Comparison of ENCODE assay signal across 1 cellular context in the genomic region with DNA sequence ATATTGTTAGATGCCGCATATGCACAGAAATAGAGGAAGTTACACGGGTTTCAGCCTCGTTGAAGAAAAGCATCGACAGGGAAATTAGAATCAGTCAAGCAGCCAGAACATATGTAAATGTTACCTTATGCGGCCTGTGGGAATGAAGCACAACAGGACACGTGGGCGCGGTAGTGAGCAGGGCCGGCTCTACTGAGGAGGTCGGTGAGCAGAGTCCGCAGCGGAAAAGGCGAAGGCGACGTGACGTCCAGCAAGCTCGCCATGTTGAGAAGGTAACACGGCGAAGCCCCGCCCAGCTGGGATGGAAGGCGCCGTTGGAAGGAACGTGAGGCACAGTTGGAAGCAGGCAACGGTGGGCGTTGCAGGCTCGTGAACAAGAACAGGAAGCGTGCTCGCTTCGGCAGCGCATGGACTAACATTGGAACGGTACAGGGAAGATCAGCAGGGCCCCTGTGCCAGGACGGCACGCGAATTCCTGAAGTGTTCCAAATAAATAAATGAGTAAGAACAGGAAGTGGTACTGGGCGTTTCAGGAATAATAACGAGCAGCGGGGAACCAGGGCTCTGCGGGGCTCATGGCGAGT.
TF ChIP-seq lines count a peak whose summit lies in the region.

No MANE protein-coding gene starts in this region.

TF ChIP-seq in K562, 482 proteins besides CTCF, POLR2A, EP300 and RAD21 (continued from another document and continues in another):
- TF ChIP-seq, protein P1, sequence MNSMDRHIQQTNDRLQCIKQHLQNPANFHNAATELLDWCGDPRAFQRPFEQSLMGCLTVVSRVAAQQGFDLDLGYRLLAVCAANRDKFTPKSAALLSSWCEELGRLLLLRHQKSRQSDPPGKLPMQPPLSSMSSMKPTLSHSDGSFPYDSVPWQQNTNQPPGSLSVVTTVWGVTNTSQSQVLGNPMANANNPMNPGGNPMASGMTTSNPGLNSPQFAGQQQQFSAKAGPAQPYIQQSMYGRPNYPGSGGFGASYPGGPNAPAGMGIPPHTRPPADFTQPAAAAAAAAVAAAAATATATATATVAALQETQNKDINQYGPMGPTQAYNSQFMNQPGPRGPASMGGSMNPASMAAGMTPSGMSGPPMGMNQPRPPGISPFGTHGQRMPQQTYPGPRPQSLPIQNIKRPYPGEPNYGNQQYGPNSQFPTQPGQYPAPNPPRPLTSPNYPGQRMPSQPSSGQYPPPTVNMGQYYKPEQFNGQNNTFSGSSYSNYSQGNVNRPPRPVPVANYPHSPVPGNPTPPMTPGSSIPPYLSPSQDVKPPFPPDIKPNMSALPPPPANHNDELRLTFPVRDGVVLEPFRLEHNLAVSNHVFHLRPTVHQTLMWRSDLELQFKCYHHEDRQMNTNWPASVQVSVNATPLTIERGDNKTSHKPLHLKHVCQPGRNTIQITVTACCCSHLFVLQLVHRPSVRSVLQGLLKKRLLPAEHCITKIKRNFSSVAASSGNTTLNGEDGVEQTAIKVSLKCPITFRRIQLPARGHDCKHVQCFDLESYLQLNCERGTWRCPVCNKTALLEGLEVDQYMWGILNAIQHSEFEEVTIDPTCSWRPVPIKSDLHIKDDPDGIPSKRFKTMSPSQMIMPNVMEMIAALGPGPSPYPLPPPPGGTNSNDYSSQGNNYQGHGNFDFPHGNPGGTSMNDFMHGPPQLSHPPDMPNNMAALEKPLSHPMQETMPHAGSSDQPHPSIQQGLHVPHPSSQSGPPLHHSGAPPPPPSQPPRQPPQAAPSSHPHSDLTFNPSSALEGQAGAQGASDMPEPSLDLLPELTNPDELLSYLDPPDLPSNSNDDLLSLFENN (IDR thresholded peaks at IDR 0.05; ENCODE audit: low read depth in 2 of 2, low read length in 2 of 2), result no peak
- TF ChIP-seq POLR2AphosphoS2 (IDR thresholded peaks at IDR 0.05; ENCODE audit: low read length), result no peak
- TF ChIP-seq ZNF174 (CRISPR knock-in tag; IDR thresholded peaks at IDR 0.05), result no peak
- TF ChIP-seq MYC (IDR thresholded peaks at IDR 0.05; ENCODE audit: low read depth, low read length), result peak; percentile 87
- TF ChIP-seq MYC (CRISPR knock-in tag; IDR thresholded peaks at IDR 0.05; ENCODE audit: borderline replicate concordance, low read depth), result 0 out of 2 replicates have a peak, but pooled peaks have one; percentile 45
- TF ChIP-seq TCFL5 (CRISPR knock-in tag; conservative IDR thresholded peaks at IDR 0.05), result no peak
- no peak for TF ChIP-seq KLF16 (IDR thresholded peaks at IDR 0.05)
- no peak for TF ChIP-seq KDM2B (CRISPR knock-in tag; IDR thresholded peaks at IDR 0.05)
- peak; percentile 86 to 98 (median 95) for TF ChIP-seq YY1 (IDR thresholded peaks at IDR 0.05; ENCODE audit: borderline replicate concordance in 1 of 3, control insufficient read depth in 1 of 3, extremely low read depth in 1 of 3, insufficient read depth in 3 of 3, insufficient read length in 1 of 3, insufficient replicate concordance in 2 of 3, low read depth in 1 of 3, low read length in 2 of 3)
- no peak for TF ChIP-seq MAFG (tag; conservative IDR thresholded peaks at IDR 0.05)
- TF ChIP-seq ZNF384 (IDR thresholded peaks at IDR 0.05; ENCODE audit: low read depth, low read length), result no peak
- TF ChIP-seq ZNF77 (CRISPR knock-in tag; IDR thresholded peaks at IDR 0.05), result no peak
- TF ChIP-seq, protein P2, sequence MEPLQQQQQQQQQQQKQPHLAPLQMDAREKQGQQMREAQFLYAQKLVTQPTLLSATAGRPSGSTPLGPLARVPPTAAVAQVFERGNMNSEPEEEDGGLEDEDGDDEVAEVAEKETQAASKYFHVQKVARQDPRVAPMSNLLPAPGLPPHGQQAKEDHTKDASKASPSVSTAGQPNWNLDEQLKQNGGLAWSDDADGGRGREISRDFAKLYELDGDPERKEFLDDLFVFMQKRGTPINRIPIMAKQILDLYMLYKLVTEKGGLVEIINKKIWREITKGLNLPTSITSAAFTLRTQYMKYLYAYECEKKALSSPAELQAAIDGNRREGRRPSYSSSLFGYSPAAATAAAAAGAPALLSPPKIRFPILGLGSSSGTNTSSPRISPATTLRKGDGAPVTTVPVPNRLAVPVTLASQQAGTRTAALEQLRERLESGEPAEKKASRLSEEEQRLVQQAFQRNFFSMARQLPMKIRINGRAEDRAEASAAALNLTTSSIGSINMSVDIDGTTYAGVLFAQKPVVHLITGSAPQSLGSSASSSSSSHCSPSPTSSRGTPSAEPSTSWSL (CRISPR knock-in tag; IDR thresholded peaks at IDR 0.05; ENCODE audit: borderline replicate concordance), result no peak
- peak; percentile 91 for TF ChIP-seq NFRKB (IDR thresholded peaks at IDR 0.05; ENCODE audit: low read depth)
- TF ChIP-seq ZNF143 (CRISPR knock-in tag; IDR thresholded peaks at IDR 0.05), result no peak
- TF ChIP-seq, protein P3, sequence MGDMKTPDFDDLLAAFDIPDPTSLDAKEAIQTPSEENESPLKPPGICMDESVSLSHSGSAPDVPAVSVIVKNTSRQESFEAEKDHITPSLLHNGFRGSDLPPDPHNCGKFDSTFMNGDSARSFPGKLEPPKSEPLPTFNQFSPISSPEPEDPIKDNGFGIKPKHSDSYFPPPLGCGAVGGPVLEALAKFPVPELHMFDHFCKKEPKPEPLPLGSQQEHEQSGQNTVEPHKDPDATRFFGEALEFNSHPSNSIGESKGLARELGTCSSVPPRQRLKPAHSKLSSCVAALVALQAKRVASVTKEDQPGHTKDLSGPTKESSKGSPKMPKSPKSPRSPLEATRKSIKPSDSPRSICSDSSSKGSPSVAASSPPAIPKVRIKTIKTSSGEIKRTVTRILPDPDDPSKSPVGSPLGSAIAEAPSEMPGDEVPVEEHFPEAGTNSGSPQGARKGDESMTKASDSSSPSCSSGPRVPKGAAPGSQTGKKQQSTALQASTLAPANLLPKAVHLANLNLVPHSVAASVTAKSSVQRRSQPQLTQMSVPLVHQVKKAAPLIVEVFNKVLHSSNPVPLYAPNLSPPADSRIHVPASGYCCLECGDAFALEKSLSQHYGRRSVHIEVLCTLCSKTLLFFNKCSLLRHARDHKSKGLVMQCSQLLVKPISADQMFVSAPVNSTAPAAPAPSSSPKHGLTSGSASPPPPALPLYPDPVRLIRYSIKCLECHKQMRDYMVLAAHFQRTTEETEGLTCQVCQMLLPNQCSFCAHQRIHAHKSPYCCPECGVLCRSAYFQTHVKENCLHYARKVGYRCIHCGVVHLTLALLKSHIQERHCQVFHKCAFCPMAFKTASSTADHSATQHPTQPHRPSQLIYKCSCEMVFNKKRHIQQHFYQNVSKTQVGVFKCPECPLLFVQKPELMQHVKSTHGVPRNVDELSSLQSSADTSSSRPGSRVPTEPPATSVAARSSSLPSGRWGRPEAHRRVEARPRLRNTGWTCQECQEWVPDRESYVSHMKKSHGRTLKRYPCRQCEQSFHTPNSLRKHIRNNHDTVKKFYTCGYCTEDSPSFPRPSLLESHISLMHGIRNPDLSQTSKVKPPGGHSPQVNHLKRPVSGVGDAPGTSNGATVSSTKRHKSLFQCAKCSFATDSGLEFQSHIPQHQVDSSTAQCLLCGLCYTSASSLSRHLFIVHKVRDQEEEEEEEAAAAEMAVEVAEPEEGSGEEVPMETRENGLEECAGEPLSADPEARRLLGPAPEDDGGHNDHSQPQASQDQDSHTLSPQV (IDR thresholded peaks at IDR 0.05), result peak; percentile 76
- TF ChIP-seq, protein P4, sequence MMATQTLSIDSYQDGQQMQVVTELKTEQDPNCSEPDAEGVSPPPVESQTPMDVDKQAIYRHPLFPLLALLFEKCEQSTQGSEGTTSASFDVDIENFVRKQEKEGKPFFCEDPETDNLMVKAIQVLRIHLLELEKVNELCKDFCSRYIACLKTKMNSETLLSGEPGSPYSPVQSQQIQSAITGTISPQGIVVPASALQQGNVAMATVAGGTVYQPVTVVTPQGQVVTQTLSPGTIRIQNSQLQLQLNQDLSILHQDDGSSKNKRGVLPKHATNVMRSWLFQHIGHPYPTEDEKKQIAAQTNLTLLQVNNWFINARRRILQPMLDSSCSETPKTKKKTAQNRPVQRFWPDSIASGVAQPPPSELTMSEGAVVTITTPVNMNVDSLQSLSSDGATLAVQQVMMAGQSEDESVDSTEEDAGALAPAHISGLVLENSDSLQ (IDR thresholded peaks at IDR 0.05), result peak; percentile 37; the same call in 1 of the 2 replicates
- TF ChIP-seq POLR2H (tag; IDR thresholded peaks at IDR 0.05; ENCODE audit: low read depth), result peak; percentile 91
- TF ChIP-seq NFXL1 (CRISPR knock-in tag; IDR thresholded peaks at IDR 0.05), result no peak
- no peak for TF ChIP-seq TAL1 (IDR thresholded peaks at IDR 0.05)
- TF ChIP-seq DMBX1 (CRISPR knock-in tag; IDR thresholded peaks at IDR 0.05; ENCODE audit: borderline replicate concordance), result no peak
- TF ChIP-seq IRF9 (tag; IDR thresholded peaks at IDR 0.05), result no peak
- 0 out of 2 replicates have a peak, but pooled peaks have one; percentile 48 for TF ChIP-seq NCOA6 (IDR thresholded peaks at IDR 0.05)
- TF ChIP-seq MECOM (CRISPR knock-in tag; IDR thresholded peaks at IDR 0.05), result no peak
- no peak for TF ChIP-seq ILK (tag; IDR thresholded peaks at IDR 0.05; ENCODE audit: borderline replicate concordance, low read depth)
- no peak for TF ChIP-seq POLR3G (IDR thresholded peaks at IDR 0.05; ENCODE audit: extremely low read depth, insufficient read length, insufficient replicate concordance)
- no peak for TF ChIP-seq IRF2 (CRISPR knock-in tag; IDR thresholded peaks at IDR 0.05)
- TF ChIP-seq ZNF197 (CRISPR knock-in tag; IDR thresholded peaks at IDR 0.05; ENCODE audit: low read depth), result no peak
- no peak for TF ChIP-seq KAT2B (IDR thresholded peaks at IDR 0.05; ENCODE audit: low read depth, low read length)
- 0 out of 2 replicates have a peak, but pooled peaks have one; percentile 25 for TF ChIP-seq MTA1 (IDR thresholded peaks at IDR 0.05; ENCODE audit: borderline replicate concordance)
- TF ChIP-seq, protein P5, sequence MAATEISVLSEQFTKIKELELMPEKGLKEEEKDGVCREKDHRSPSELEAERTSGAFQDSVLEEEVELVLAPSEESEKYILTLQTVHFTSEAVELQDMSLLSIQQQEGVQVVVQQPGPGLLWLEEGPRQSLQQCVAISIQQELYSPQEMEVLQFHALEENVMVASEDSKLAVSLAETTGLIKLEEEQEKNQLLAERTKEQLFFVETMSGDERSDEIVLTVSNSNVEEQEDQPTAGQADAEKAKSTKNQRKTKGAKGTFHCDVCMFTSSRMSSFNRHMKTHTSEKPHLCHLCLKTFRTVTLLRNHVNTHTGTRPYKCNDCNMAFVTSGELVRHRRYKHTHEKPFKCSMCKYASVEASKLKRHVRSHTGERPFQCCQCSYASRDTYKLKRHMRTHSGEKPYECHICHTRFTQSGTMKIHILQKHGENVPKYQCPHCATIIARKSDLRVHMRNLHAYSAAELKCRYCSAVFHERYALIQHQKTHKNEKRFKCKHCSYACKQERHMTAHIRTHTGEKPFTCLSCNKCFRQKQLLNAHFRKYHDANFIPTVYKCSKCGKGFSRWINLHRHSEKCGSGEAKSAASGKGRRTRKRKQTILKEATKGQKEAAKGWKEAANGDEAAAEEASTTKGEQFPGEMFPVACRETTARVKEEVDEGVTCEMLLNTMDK (IDR thresholded peaks at IDR 0.05; ENCODE audit: borderline replicate concordance, insufficient read depth, low read depth, low read length, poor library complexity, severe bottlenecking), result no peak
- TF ChIP-seq HSF4 (CRISPR knock-in tag; IDR thresholded peaks at IDR 0.05; ENCODE audit: borderline replicate concordance), result no peak
- no peak for TF ChIP-seq ETS2 (tag; IDR thresholded peaks at IDR 0.05; ENCODE audit: borderline replicate concordance, poor library complexity, severe bottlenecking)
- TF ChIP-seq ZC3H11A (IDR thresholded peaks at IDR 0.05; ENCODE audit: low read depth, low read length), result no peak
- TF ChIP-seq ZNF282 (CRISPR knock-in tag; IDR thresholded peaks at IDR 0.05), result no peak
- no peak for TF ChIP-seq ZNF408 (CRISPR knock-in tag; IDR thresholded peaks at IDR 0.05; ENCODE audit: low read depth)
- TF ChIP-seq PTRF (tag; IDR thresholded peaks at IDR 0.05), result no peak
- TF ChIP-seq, protein P6, sequence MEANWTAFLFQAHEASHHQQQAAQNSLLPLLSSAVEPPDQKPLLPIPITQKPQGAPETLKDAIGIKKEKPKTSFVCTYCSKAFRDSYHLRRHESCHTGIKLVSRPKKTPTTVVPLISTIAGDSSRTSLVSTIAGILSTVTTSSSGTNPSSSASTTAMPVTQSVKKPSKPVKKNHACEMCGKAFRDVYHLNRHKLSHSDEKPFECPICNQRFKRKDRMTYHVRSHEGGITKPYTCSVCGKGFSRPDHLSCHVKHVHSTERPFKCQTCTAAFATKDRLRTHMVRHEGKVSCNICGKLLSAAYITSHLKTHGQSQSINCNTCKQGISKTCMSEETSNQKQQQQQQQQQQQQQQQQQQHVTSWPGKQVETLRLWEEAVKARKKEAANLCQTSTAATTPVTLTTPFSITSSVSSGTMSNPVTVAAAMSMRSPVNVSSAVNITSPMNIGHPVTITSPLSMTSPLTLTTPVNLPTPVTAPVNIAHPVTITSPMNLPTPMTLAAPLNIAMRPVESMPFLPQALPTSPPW (CRISPR knock-in tag; IDR thresholded peaks at IDR 0.05), result no peak
- TF ChIP-seq, protein P7, sequence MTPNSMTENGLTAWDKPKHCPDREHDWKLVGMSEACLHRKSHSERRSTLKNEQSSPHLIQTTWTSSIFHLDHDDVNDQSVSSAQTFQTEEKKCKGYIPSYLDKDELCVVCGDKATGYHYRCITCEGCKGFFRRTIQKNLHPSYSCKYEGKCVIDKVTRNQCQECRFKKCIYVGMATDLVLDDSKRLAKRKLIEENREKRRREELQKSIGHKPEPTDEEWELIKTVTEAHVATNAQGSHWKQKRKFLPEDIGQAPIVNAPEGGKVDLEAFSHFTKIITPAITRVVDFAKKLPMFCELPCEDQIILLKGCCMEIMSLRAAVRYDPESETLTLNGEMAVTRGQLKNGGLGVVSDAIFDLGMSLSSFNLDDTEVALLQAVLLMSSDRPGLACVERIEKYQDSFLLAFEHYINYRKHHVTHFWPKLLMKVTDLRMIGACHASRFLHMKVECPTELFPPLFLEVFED (CRISPR knock-in tag; conservative IDR thresholded peaks at IDR 0.05), result no peak
